2 cellular contexts compared by ENCODE assay signal in the genomic region with DNA sequence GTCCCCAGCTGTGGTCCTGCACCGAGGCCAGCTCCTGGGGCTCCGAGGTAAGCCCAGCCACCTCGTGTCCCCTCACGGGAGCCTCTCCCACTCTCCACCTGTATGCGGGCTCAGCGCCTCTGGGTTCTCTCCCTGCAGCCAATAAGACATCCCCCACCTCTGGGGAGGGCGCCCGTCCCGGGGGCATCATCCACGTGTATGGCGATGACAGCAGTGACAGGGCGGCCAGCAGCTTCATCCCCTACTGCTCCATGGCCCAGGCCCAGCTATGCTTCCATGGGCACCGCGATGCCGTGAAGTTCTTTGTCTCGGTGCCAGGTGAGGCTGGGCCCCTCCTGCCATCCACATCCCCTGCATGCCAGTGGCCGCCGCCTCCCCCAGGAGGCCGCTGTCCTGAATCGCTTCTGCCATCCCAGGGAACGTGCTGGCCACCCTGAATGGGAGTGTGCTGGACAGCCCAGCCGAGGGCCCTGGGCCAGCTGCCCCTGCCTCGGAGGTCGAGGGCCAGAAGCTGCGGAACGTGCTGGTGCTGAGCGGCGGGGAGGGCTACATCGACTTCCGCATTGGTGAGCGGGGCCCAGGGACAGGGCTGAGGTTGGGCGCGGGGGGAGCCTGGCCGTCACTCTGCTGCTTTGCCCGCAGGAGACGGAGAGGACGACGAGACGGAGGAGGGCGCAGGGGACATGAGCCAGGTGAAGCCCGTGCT.
A peak's percentile ranks its signal among the peaks of the same experiment; 100 is the strongest.
TF ChIP-seq lines count a peak whose summit lies in the region.

No MANE protein-coding gene starts in this region.

TF ChIP-seq in HEK293, 187 proteins besides CTCF, POLR2A, EP300 and RAD21:
- TF ChIP-seq GLIS2 (tag by site-specific recombination; IDR thresholded peaks at IDR 0.05) (0 out of 2 replicates have a peak, but pooled peaks have one; percentile 28), HIC1 (tag by site-specific recombination; IDR thresholded peaks at IDR 0.05) (peak; percentile 69), ZBTB1 (tag by site-specific recombination; IDR thresholded peaks at IDR 0.05) (no peak), ZNF600 (tag by site-specific recombination; IDR thresholded peaks at IDR 0.05) (0 out of 2 replicates have a peak, but pooled peaks have one; percentile 71)
- TF ChIP-seq, protein P1, sequence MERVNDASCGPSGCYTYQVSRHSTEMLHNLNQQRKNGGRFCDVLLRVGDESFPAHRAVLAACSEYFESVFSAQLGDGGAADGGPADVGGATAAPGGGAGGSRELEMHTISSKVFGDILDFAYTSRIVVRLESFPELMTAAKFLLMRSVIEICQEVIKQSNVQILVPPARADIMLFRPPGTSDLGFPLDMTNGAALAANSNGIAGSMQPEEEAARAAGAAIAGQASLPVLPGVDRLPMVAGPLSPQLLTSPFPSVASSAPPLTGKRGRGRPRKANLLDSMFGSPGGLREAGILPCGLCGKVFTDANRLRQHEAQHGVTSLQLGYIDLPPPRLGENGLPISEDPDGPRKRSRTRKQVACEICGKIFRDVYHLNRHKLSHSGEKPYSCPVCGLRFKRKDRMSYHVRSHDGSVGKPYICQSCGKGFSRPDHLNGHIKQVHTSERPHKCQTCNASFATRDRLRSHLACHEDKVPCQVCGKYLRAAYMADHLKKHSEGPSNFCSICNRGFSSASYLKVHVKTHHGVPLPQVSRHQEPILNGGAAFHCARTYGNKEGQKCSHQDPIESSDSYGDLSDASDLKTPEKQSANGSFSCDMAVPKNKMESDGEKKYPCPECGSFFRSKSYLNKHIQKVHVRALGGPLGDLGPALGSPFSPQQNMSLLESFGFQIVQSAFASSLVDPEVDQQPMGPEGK (tag by site-specific recombination; IDR thresholded peaks at IDR 0.05): peak; percentile 26; the same call in 1 of the 2 replicates

TF ChIP-seq in H1, 55 proteins besides CTCF, POLR2A, EP300 and RAD21:
- no peak for TF ChIP-seq FOSL1 (IDR thresholded peaks at IDR 0.05; ENCODE audit: insufficient read depth, low read depth, low read length)
